In the genomic region with DNA sequence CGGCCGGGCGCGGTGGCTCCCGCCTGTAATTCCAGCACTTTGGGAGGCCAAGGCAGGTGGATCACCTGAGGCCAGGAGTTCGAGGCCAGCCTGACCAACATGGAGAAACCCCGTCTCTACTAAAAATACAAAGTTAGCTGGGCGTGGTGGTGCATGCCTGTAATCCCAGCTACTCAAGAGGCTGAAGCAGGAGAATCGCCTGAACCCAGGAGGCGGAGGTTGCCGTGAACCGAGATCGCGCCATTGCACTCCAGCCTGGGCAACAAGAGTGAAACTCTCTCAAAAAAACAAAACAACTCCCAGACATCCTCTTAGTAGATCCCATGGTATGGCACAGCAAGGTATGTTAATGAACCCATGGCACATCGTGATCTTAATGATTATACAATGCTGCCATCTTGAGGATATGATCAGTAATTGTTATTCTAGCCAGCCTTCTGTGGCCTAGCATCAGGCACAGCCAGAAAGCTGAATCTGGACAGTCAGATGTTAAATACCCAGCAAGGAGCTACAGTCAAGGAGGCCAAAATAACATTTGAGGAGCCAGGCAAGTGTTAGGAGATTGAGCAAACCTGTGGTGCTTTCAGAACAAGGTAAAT, we compare ENCODE assay signal across 8 cellular contexts. TPM values are rescaled to one million over a fixed set of nuclear protein-coding genes. Genes with fewer than 3 reads are reported as not detected.
A peak's percentile ranks its signal among the peaks of the same experiment; 100 is the strongest.
DNase-seq lines count a peak whose midpoint lies in the region; ATAC-seq and TF ChIP-seq lines count a peak whose summit lies in the region.
"Not testable (repeated sequence)": the region's sequence is repeated elsewhere in the genome, so short reads cannot be mapped to it uniquely, and the experiment has no call there.

No MANE protein-coding gene starts in this region.

- H3K4me3 Mint-ChIP-seq in immature natural killer cell: not testable (repeated sequence)

- not testable (repeated sequence) for H3K27me3 Mint-ChIP-seq in immature natural killer cell (ENCODE audit: low read depth in 3 of 3)

- DNase-seq in COLO829 (ENCODE audit: low spot score): peak; percentile 70
- peak; percentile 80 for DNase-seq in NCI-H1694 treated with DMSO at 0.1 percent for 48 hours (lab: John Stamatoyannopoulos, UW)
- peak; percentile 62 for DNase-seq in central memory CD4-positive, alpha-beta T cell
- peak; percentile 53 to 61 (median 60) for DNase-seq in immature natural killer cell
- DNase-seq in skeletal muscle cell (ENCODE audit: low read depth): peak; percentile 56

- not testable (repeated sequence) for H3K27ac Mint-ChIP-seq in immature natural killer cell

- H3K4me1 Mint-ChIP-seq in immature natural killer cell: not testable (repeated sequence)

- not testable (repeated sequence) for H3K36me3 Mint-ChIP-seq in immature natural killer cell

- peak; percentile 75 for ATAC-seq in GM19324 (IDR thresholded peaks at IDR 0.05; ENCODE audit: low FRiP score, unreplicated experiment)
- peak; percentile 81 for ATAC-seq in HG03066 (IDR thresholded peaks at IDR 0.05; ENCODE audit: low read depth, unreplicated experiment)
- peak; percentile 83 for ATAC-seq in SK-N-SH treated with all-trans-retinoic acid at 6 μM for 48 hours

- H3K4me3 ChIP-seq in skeletal muscle cell (ENCODE audit: low read depth, low read length): not testable (repeated sequence)

- H3K9me3 Mint-ChIP-seq in immature natural killer cell: not testable (repeated sequence)

TF ChIP-seq in SK-N-SH treated with all-trans-retinoic acid at 6 μM for 48 hours, 23 proteins besides CTCF, POLR2A, EP300 and RAD21:
- 0 out of 2 replicates have a peak, but pooled peaks have one; percentile 16 for TF ChIP-seq CSDC2 (CRISPR knock-in tag; IDR thresholded peaks at IDR 0.05)

RNA-seq across cellular contexts. Expression of gene CSNK1A1, which starts 13.4 kb away (rescaled TPM):
- polyA plus RNA-seq in immature natural killer cell: 100 to 1,000 TPM; 106 to 146 (median 134) TPM

RNA-seq across cellular contexts. Expression of gene ARHGEF37, which starts 16.7 kb away (rescaled TPM):
- under 1 TPM in 1 of 3 donors, not detected in 2; 0.47 TPM for polyA plus RNA-seq in immature natural killer cell
